11 cellular contexts compared by ENCODE assay signal in genomic region chr1:13593511-13594131, GRCh38. TPM values are rescaled to one million over a fixed set of nuclear protein-coding genes. Genes with fewer than 3 reads are reported as not detected.
DNase-seq lines count a peak whose midpoint lies in the region; ATAC-seq and TF ChIP-seq lines count a peak whose summit lies in the region.
"Had no signal": no experiment of that assay in that cellular context is flagged by ENCODE, and none has a peak within 500 bp of the region (broad histone marks: within the 10 kb centered on the region; RNA-seq: fewer than 3 reads in every experiment).

No MANE protein-coding gene starts in this region.

- no peaks in the 10 kb centered on the region for H3K36me3 Mint-ChIP-seq in CD8-positive, alpha-beta T cell

- CTCF ChIA-PET in CD8-positive, alpha-beta T cell (lab: Charles Lee), result no interaction called here

- no peaks in the 10 kb centered on the region for H3K36me3 ChIP-seq in breast epithelium
- no peaks in the 10 kb centered on the region for H3K36me3 ChIP-seq in WERI-Rb-1
- no peaks in the 10 kb centered on the region for H3K36me3 ChIP-seq in CD8-positive, alpha-beta T cell (ENCODE audit: insufficient read depth, low read length)

- H3K27ac Mint-ChIP-seq in CD8-positive, alpha-beta T cell, result no peak overlapping the region

- no peak for TF ChIP-seq POLR2A in breast epithelium (IDR thresholded peaks at IDR 0.05)

- no peaks in the 10 kb centered on the region for H3K4me1 Mint-ChIP-seq in CD8-positive, alpha-beta T cell (ENCODE audit: low read depth)

- peak overlapping the region; percentile 80 to 87 for H3K27ac ChIP-seq in breast epithelium
- no peak overlapping the region for H3K27ac ChIP-seq in WERI-Rb-1
- no peak overlapping the region for H3K27ac ChIP-seq in CD8-positive, alpha-beta T cell (ENCODE audit: low read depth, low read length)

- no peak for ATAC-seq in CD8-positive, alpha-beta T cell

- DNase-seq in GM04504 (ENCODE audit: low read depth) (peak; percentile 76), breast epithelium (ENCODE audit: low spot score in 2 of 2) (peak in 1 of 2 donors; percentile 52), iPS-NIHi7 (ENCODE audit: extremely low spot score) (peak; percentile 47), retina (peak; percentile 56), NCI-H2196 treated with DMSO at 0.1 percent for 48 hours (lab: John Stamatoyannopoulos, UW; ENCODE audit: unreplicated experiment) (no peak), WERI-Rb-1 (no peak)
- no peak for DNase-seq in stimulated activated CD4-positive, alpha-beta T cell treated with anti-CD3 and anti-CD28 coated beads, Interleukin-2, amount 100 ng/mL, for 24 hours
- no peak for DNase-seq in CD8-positive, alpha-beta T cell
- DNase-seq: activated naive CD4-positive, alpha-beta T cell; stimulated activated CD4-positive, alpha-beta T cell treated with anti-CD3 and anti-CD28 coated beads, Interleukin-4, amount 100 ng/mL, for 1 hour; T-helper 2 cell had no signal

- peak overlapping the region in 1 of 3 donors; percentile 11 for H3K4me3 ChIP-seq in breast epithelium
- no peak overlapping the region for H3K4me3 ChIP-seq in WERI-Rb-1 (ENCODE audit: low read depth, low read length)
- no peak overlapping the region for H3K4me3 ChIP-seq in CD8-positive, alpha-beta T cell (ENCODE audit: low read depth, low read length)

- POLR2A ChIA-PET in CD8-positive, alpha-beta T cell (lab: Charles Lee), result no interaction called here

- intact Hi-C loops in breast epithelium (cut with DNase I; ENCODE audit: low total_unique reads), result no loop called here
- intact Hi-C loops in CD8-positive, alpha-beta T cell (cut with DNase I, micrococcal nuclease), result no loop called here

- H3K27me3 ChIP-seq in breast epithelium (no peaks in the 10 kb centered on the region), WERI-Rb-1 (ENCODE audit: insufficient read depth, low read depth, severe bottlenecking) (no peaks in the 10 kb centered on the region)
- no peaks in the 10 kb centered on the region for H3K27me3 ChIP-seq in CD8-positive, alpha-beta T cell (ENCODE audit: insufficient read depth, low read length)

- peaks cover 0 to 8% of the 10 kb centered on the region in 2 donors for H3K4me1 ChIP-seq in breast epithelium
- no peaks in the 10 kb centered on the region for H3K4me1 ChIP-seq in CD8-positive, alpha-beta T cell (ENCODE audit: insufficient read depth, low read length)

- H3K27me3 Mint-ChIP-seq in CD8-positive, alpha-beta T cell (ENCODE audit: low read depth), result peaks cover 16% of the 10 kb centered on the region

- no peak overlapping the region for H3K4me3 Mint-ChIP-seq in CD8-positive, alpha-beta T cell

- no peak for TF ChIP-seq CTCF in breast epithelium (IDR thresholded peaks at IDR 0.05)
- no peak for TF ChIP-seq CTCF in WERI-Rb-1 (IDR thresholded peaks at IDR 0.05; ENCODE audit: low read depth, low read length)
- no peak for TF ChIP-seq CTCF in CD8-positive, alpha-beta T cell (IDR thresholded peaks at IDR 0.05)

- H3K9me3 ChIP-seq in breast epithelium (no peaks in the 10 kb centered on the region), WERI-Rb-1 (ENCODE audit: severe bottlenecking) (no peaks in the 10 kb centered on the region)
- no peaks in the 10 kb centered on the region for H3K9me3 ChIP-seq in CD8-positive, alpha-beta T cell (ENCODE audit: low read length)

- no peaks in the 10 kb centered on the region for H3K9me3 Mint-ChIP-seq in CD8-positive, alpha-beta T cell

RNA-seq across cellular contexts. Expression of gene PDPN, which starts 10.0 kb away (rescaled TPM):
- 10 to 100 TPM; 18.1 to 38.8 (median 29.2) TPM for total RNA-seq in breast epithelium
- not detected for total RNA-seq in CD8-positive, alpha-beta T cell

Comparison
In these comparisons a context has a peak if more than half of its experiments do, and no peak if none do; other contexts are left out.
1. DNase-seq: peak in GM04504 (single experiment), iPS-NIHi7 (single experiment) and retina (single experiment); none in NCI-H2196 treated with DMSO at 0.1 percent for 48 hours (single experiment), stimulated activated CD4-positive, alpha-beta T cell treated with anti-CD3 and anti-CD28 coated beads, Interleukin-2, amount 100 ng/mL, for 24 hours (0 of 2), WERI-Rb-1 (single experiment) and CD8-positive, alpha-beta T cell (0 of 7).
2. H3K27ac ChIP-seq: peak in breast epithelium (2 of 2); none in WERI-Rb-1 (single experiment) and CD8-positive, alpha-beta T cell (single experiment).
3. RNA of gene PDPN, which starts 10.0 kb away (total RNA-seq): 18.1 to 38.8 TPM in breast epithelium; not detected in CD8-positive, alpha-beta T cell; every median in the first group is over 10 times any median in the second.